24 cellular contexts compared by ENCODE assay signal in the genomic region with DNA sequence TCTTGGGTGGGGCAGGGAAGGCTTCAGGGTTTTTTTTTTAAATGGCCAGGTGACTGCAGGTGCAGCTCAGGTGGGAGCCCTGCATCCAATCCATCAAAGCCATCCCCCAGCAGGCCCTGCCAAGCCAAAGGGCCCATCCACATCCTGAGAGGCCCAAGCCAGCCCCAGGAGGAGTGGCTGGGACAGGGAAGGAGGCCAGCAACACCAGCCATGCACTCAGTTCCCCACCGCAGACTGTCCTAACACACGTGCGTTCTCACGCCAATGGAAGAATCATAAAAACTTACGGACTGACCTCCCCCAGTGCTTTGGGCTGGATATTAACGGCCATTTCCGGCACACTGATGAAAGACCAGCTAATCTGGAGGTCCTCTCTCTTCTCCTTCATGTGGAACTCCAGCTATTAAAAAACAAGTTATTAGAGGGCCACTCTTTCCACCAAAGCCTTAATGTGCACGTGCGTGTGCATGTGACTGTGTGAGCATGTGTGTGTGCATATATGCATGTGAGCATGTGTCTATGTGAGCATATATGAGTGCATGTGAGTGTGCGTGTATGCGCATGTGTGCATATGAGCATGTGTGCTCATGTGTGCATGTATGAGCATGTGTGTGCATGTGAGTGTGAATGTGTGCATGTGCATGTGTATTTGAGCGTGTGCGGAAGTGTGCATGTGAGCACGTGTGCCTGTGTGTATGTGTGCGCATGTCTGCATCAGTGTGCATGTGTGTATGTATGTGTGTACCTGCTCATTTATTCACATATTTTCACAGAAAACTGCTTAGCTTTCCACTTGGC.
"Had no signal": no experiment of that assay in that cellular context is flagged by ENCODE, and none has a peak within 500 bp of the region (broad histone marks: within the 10 kb centered on the region; RNA-seq: fewer than 3 reads in every experiment).

No MANE protein-coding gene starts in this region.

- H3K27me3 ChIP-seq: gastrocnemius medialis, ovary, spleen, testis, tibial artery, upper lobe of left lung, uterus had no signal

- H3K9me3 ChIP-seq: gastrocnemius medialis, ovary, spleen, testis, tibial artery, upper lobe of left lung, uterus had no signal

- H3K4me3 ChIP-seq: coronary artery, gastrocnemius medialis, ovary, skin epidermis, spleen, testis, tibial artery, upper lobe of left lung, uterus had no signal

- FAIRE-seq: endometrium, keratinocyte had no signal

- H3K4me1 ChIP-seq: gastrocnemius medialis, uterus had no signal

- H3K4me3 Mint-ChIP-seq: effector memory CD8-positive, alpha-beta T cell; naive thymus-derived CD4-positive, alpha-beta T cell; nephron; stimulated activated memory B cell treated with anti-CD40 and anti-IgM and Interleukin-4, amounts not matched to agents 10 μg/mL and 1 μg/mL and 100 μg/mL, for 72 hours had no signal

- H3K36me3 ChIP-seq: ovary, uterus had no signal

- H3K27ac ChIP-seq: coronary artery, gastrocnemius medialis, ovary, skin epidermis, spleen, testis, tibial artery, upper lobe of left lung, uterus had no signal

- H3K9me3 Mint-ChIP-seq: effector memory CD8-positive, alpha-beta T cell; naive thymus-derived CD4-positive, alpha-beta T cell; nephron; stimulated activated memory B cell treated with anti-CD40 and anti-IgM and Interleukin-4, amounts not matched to agents 10 μg/mL and 1 μg/mL and 100 μg/mL, for 72 hours had no signal

- DNase-seq: dermis blood vessel endothelial cell; effector memory CD8-positive, alpha-beta T cell; gastrocnemius medialis; head of caudate nucleus; mesenchymal stem cell; midbrain; naive thymus-derived CD4-positive, alpha-beta T cell; nucleus accumbens; retina; spleen; stimulated activated CD4-positive, alpha-beta T cell treated with anti-CD3 and anti-CD28 coated beads, Interleukin-4, amount 100 ng/mL, for 4 hours; stimulated activated naive CD8-positive, alpha-beta T cell treated with anti-CD3 and anti-CD28 coated beads, Interleukin-15, Interleukin-2, amounts not matched to agents 100 U/mL and 50 U/mL, for 24 hours; substantia nigra; testis; tibial artery; uterus had no signal

- H3K27me3 Mint-ChIP-seq: effector memory CD8-positive, alpha-beta T cell; naive thymus-derived CD4-positive, alpha-beta T cell; stimulated activated memory B cell treated with anti-CD40 and anti-IgM and Interleukin-4, amounts not matched to agents 10 μg/mL and 1 μg/mL and 100 μg/mL, for 72 hours had no signal

- ATAC-seq: effector memory CD8-positive, alpha-beta T cell; gastrocnemius medialis; naive thymus-derived CD4-positive, alpha-beta T cell; stimulated activated memory B cell treated with anti-CD40 and anti-IgM and Interleukin-4, amounts not matched to agents 10 μg/mL and 1 μg/mL and 100 μg/mL, for 72 hours; stimulated activated naive CD8-positive, alpha-beta T cell treated with anti-CD3 and anti-CD28 coated beads, Interleukin-15, Interleukin-2, amounts not matched to agents 100 U/mL and 50 U/mL, for 24 hours had no signal
